ENCODE assay signal across 9 cellular contexts in genomic region chr12:43599708-43600107, GRCh38. TPM values are rescaled to one million over a fixed set of nuclear protein-coding genes. Genes with fewer than 3 reads are reported as not detected.
"Had no signal": no experiment of that assay in that cellular context is flagged by ENCODE, and none has a peak within 500 bp of the region (broad histone marks: within the 10 kb centered on the region; RNA-seq: fewer than 3 reads in every experiment).

No MANE protein-coding gene starts in this region.

- H3K27ac ChIP-seq: HL-60 had no signal

- H3K36me3 ChIP-seq: HAP-1 had no signal

- DNase-seq: H7, HFFc6, KG1 had no signal

- ATAC-seq: GM23338, HCT116 had no signal

- H3K4me3 ChIP-seq: GM23338, HAP-1 had no signal

- H3K4me3 Mint-ChIP-seq: GM23338, HFFc6, IgD-negative memory B cell had no signal

- H3K4me1 ChIP-seq: HAP-1 had no signal

- H3K9me3 Mint-ChIP-seq: GM23338, HFFc6, IgD-negative memory B cell had no signal

- H3K4me2 ChIP-seq: GM23338 had no signal

- H2AFZ ChIP-seq: GM23338 had no signal

- H3K9me3 ChIP-seq: HAP-1 had no signal

- H3K27ac Mint-ChIP-seq: GM23338, HFFc6, IgD-negative memory B cell had no signal

- H3K36me3 Mint-ChIP-seq: IgD-negative memory B cell had no signal

RNA-seq across cellular contexts. Expression of gene ADAMTS20, which starts 47.7 kb away (rescaled TPM):
- total RNA-seq: HFFc6, HT1080 had no signal
- polyA plus RNA-seq: IgD-negative memory B cell had no signal
